In the genomic region with DNA sequence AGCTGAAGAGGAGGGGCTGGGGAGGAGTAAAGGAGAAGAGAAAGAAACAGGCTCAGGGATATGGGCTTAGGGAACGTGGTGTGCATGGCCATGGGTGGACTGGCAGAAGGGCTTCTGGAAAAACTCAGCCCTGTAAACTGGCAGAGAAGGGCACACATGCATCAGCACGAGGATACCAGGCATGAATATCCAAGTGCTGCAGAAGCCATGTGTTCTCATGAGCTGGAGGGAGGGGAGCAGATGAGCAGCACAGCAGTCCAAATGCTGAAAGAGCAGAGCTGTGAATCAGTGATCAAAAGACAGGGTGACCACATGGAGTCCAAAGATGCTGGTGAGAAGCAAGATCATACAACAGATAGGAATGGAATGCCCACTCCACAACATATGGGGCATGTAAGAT, we compare ENCODE assay signal across 21 cellular contexts.
DNase-seq lines count a peak whose midpoint lies in the region; ATAC-seq, FAIRE-seq and TF ChIP-seq lines count a peak whose summit lies in the region.
"Had no signal": no experiment of that assay in that cellular context is flagged by ENCODE, and none has a peak within 500 bp of the region (broad histone marks: within the 10 kb centered on the region; RNA-seq: fewer than 3 reads in every experiment).

No MANE protein-coding gene starts in this region.

- H3K4me3 Mint-ChIP-seq in activated CD4-positive, alpha-beta memory T cell treated with anti-CD3 and anti-CD28 coated beads, Interleukin-2, amount 10 ng/mL, durations not matched to agents 7 days and 5 days: no peak overlapping the region
- H3K4me3 Mint-ChIP-seq: T-helper 1 cell treated with Interleukin-12 subunit alpha and Interleukin-12 subunit beta and Interleukin-4 antibody, amounts not matched to agents 30 μg/mL and 1 μg/mL, for 36 hours had no signal

- H3K4me3 ChIP-seq in HepG2 (replicated peaks in 1 of 3; ENCODE audit: insufficient read depth in 1 of 3, low read depth in 2 of 3, low read length in 3 of 3) (no peak overlapping the region), right lobe of liver (no peak overlapping the region), esophagus muscularis mucosa (no peak overlapping the region), colonic mucosa (no peak overlapping the region)
- H3K4me3 ChIP-seq: A549, Peyer's patch had no signal

- POLR2A ChIA-PET in HepG2 (lab: Yijun Ruan, JAX): no interaction called here
- POLR2A ChIA-PET in activated CD4-positive, alpha-beta memory T cell treated with anti-CD3 and anti-CD28 coated beads, Interleukin-2, amount 10 ng/mL, durations not matched to agents 7 days and 5 days (lab: Charles Lee): no interaction called here

- 0% methylated on average over 2 of the region's 2 CpGs for WGBS in HepG2 (ENCODE audit: low lambda C conversion rate)
- 40% methylated on average over 2 of the region's 2 CpGs for WGBS in right lobe of liver (ENCODE audit: insufficient coverage, low coverage, low lambda C conversion rate, missing lambda C conversion rate)
- WGBS in esophagus muscularis mucosa: 86% methylated on average over 2 of the region's 2 CpGs

- H3K4me1 Mint-ChIP-seq in activated CD4-positive, alpha-beta memory T cell treated with anti-CD3 and anti-CD28 coated beads, Interleukin-2, amount 10 ng/mL, durations not matched to agents 7 days and 5 days: no peaks in the 10 kb centered on the region

- TF ChIP-seq CTCF in HepG2 (CRISPR knock-in tag; IDR thresholded peaks at IDR 0.05) (no peak), right lobe of liver (IDR thresholded peaks at IDR 0.05) (no peak), esophagus muscularis mucosa (IDR thresholded peaks at IDR 0.05) (no peak), colonic mucosa (IDR thresholded peaks at IDR 0.05) (no peak)

- H3K36me3 ChIP-seq in HepG2 (replicated peaks in 1 of 2; ENCODE audit: control insufficient read depth in 1 of 2, insufficient read depth in 2 of 2, low read length in 2 of 2) (no peaks in the 10 kb centered on the region), right lobe of liver (no peaks in the 10 kb centered on the region), esophagus muscularis mucosa (no peaks in the 10 kb centered on the region), colonic mucosa (no peaks in the 10 kb centered on the region)
- H3K36me3 ChIP-seq: Peyer's patch had no signal

- intact Hi-C loops in HepG2 (cut with micrococcal nuclease; ENCODE audit: unreplicated experiment) (no loop called here), right lobe of liver (cut with DNase I) (no loop called here), esophagus muscularis mucosa (cut with DNase I) (no loop called here), colonic mucosa (cut with DNase I) (no loop called here)

- H3K27me3 Mint-ChIP-seq in activated CD4-positive, alpha-beta memory T cell treated with anti-CD3 and anti-CD28 coated beads, Interleukin-2, amount 10 ng/mL, durations not matched to agents 7 days and 5 days: no peaks in the 10 kb centered on the region

- ATAC-seq in HepG2 (no peak), right lobe of liver (no peak), HG03571 (IDR thresholded peaks at IDR 0.05; ENCODE audit: unreplicated experiment) (no peak)
- ATAC-seq: A549, HCT116 had no signal

- H3K27me3 ChIP-seq in HepG2 (ENCODE audit: control insufficient read depth in 1 of 2, insufficient read depth in 2 of 2, low read length in 2 of 2) (no peaks in the 10 kb centered on the region; a peak in 1 of 5 replicates), right lobe of liver (no peaks in the 10 kb centered on the region), esophagus muscularis mucosa (no peaks in the 10 kb centered on the region), colonic mucosa (no peaks in the 10 kb centered on the region)
- H3K27me3 ChIP-seq: Peyer's patch had no signal

- H3K36me3 Mint-ChIP-seq in activated CD4-positive, alpha-beta memory T cell treated with anti-CD3 and anti-CD28 coated beads, Interleukin-2, amount 10 ng/mL, durations not matched to agents 7 days and 5 days (ENCODE audit: low read depth): no peaks in the 10 kb centered on the region

- H3K4me2 ChIP-seq in HepG2 (ENCODE audit: low read depth, low read length): no peak overlapping the region
- H3K4me2 ChIP-seq: A549 had no signal

- H3K27ac ChIP-seq in HepG2 (ENCODE audit: extremely low read length, insufficient read depth, low read length) (no peak overlapping the region), right lobe of liver (no peak overlapping the region), esophagus muscularis mucosa (replicated peaks in 1 of 4) (no peak overlapping the region), colonic mucosa (no peak overlapping the region)
- H3K27ac ChIP-seq: A549, C4-2B, Peyer's patch had no signal

- in situ Hi-C loops in HepG2 (cut with HindIII; ENCODE audit: extremely low pct_ligation_motif_present, low pct_unique_long_range_greater_than_20kb): no loop called here

- DNase-seq in HepG2 (ENCODE audit: low spot score): no peak
- DNase-seq in right lobe of liver: no peak
- DNase-seq in HTR-8/SVneo (ENCODE audit: insufficient read length, low spot score): no peak
- peak; percentile 55 for DNase-seq in esophagus muscularis mucosa (ENCODE audit: extremely low spot score)
- peak; percentile 15 for DNase-seq in renal cortical epithelial cell (ENCODE audit: low read depth)
- no peak for DNase-seq in activated CD4-positive, alpha-beta memory T cell treated with anti-CD3 and anti-CD28 coated beads, Interleukin-2, amount 10 ng/mL, durations not matched to agents 7 days and 5 days
- DNase-seq in colonic mucosa: no peak
- DNase-seq: DMS79, KBM-7, NCI-H1105, NCI-H1694, NCI-H2081 treated with DMSO at 0.1 percent for 48 hours, Peyer's patch, SHP77 had no signal

- no peaks in the 10 kb centered on the region for H3K79me2 ChIP-seq in HepG2 (ENCODE audit: insufficient read depth, low read length)

- no peak for FAIRE-seq in HepG2 (lab: Jason Lieb, UNC)
- FAIRE-seq in HTR-8/SVneo (lab: Jason Lieb, UNC): peak; percentile 86
- FAIRE-seq: A549, D721Med, G401.6 had no signal

- no peak for TF ChIP-seq POLR2A in HepG2 (IDR thresholded peaks at IDR 0.05; ENCODE audit: insufficient read depth in 1 of 2, low read depth in 2 of 2, low read length in 2 of 2)
- TF ChIP-seq POLR2A in right lobe of liver (IDR thresholded peaks at IDR 0.05): no peak
- no peak for TF ChIP-seq POLR2A in esophagus muscularis mucosa (IDR thresholded peaks at IDR 0.05; ENCODE audit: low read depth)

- no peaks in the 10 kb centered on the region for H4K20me1 ChIP-seq in HepG2 (ENCODE audit: insufficient read depth, low read length)

- H3K4me1 ChIP-seq in HepG2 (ENCODE audit: insufficient read depth, low read length): no peaks in the 10 kb centered on the region
- no peaks in the 10 kb centered on the region for H3K4me1 ChIP-seq in right lobe of liver
- no peaks in the 10 kb centered on the region for H3K4me1 ChIP-seq in esophagus muscularis mucosa
- no peaks in the 10 kb centered on the region for H3K4me1 ChIP-seq in colonic mucosa
- H3K4me1 ChIP-seq: A549, Peyer's patch had no signal

- no peak for TF ChIP-seq RAD21 in HepG2 (CRISPR knock-in tag; IDR thresholded peaks at IDR 0.05)

- TF ChIP-seq EP300 in HepG2 (IDR thresholded peaks at IDR 0.05; ENCODE audit: low read depth in 2 of 2, low read length in 2 of 2) (no peak), HepG2 (CRISPR knock-in tag; IDR thresholded peaks at IDR 0.05; ENCODE audit: borderline replicate concordance) (no peak), esophagus muscularis mucosa (IDR thresholded peaks at IDR 0.05) (no peak)

- H3K9me3 Mint-ChIP-seq in activated CD4-positive, alpha-beta memory T cell treated with anti-CD3 and anti-CD28 coated beads, Interleukin-2, amount 10 ng/mL, durations not matched to agents 7 days and 5 days: peaks cover 16% of the 10 kb centered on the region

- CTCF ChIA-PET in HepG2 (lab: Yijun Ruan, JAX; ENCODE audit: low intra/inter-chr PET ratio, low total read pairs): no interaction called here
- CTCF ChIA-PET in activated CD4-positive, alpha-beta memory T cell treated with anti-CD3 and anti-CD28 coated beads, Interleukin-2, amount 10 ng/mL, durations not matched to agents 7 days and 5 days (lab: Charles Lee): no interaction called here

- H3K27ac Mint-ChIP-seq in activated CD4-positive, alpha-beta memory T cell treated with anti-CD3 and anti-CD28 coated beads, Interleukin-2, amount 10 ng/mL, durations not matched to agents 7 days and 5 days: no peak overlapping the region
- H3K27ac Mint-ChIP-seq: T-helper 1 cell treated with Interleukin-12 subunit alpha and Interleukin-12 subunit beta and Interleukin-4 antibody, amounts not matched to agents 30 μg/mL and 1 μg/mL, for 36 hours had no signal

- peaks cover 30% of the 10 kb centered on the region for H3K9me3 ChIP-seq in HepG2 (ENCODE audit: low read length)
- H3K9me3 ChIP-seq in right lobe of liver: peaks cover 0 to 8% (median 0%) of the 10 kb centered on the region in 4 donors
- peaks cover 0 to 21% (median 16%) of the 10 kb centered on the region in 4 donors for H3K9me3 ChIP-seq in esophagus muscularis mucosa
- no peaks in the 10 kb centered on the region for H3K9me3 ChIP-seq in colonic mucosa
- H3K9me3 ChIP-seq: A549 had no signal

- BruUV-seq in HepG2 (replicated peaks; lab: Mats Ljungman, UMichigan): no TSS peak

- H3K9ac ChIP-seq in HepG2 (ENCODE audit: insufficient read depth, low read depth, low read length) (no peak overlapping the region), colonic mucosa (ENCODE audit: low read depth in 2 of 2, low read length in 2 of 2) (no peak overlapping the region)

- H2AFZ ChIP-seq in HepG2 (ENCODE audit: low read length): no peak overlapping the region

TF ChIP-seq in HepG2, 621 proteins besides CTCF, POLR2A, EP300 and RAD21:
- TF ChIP-seq, protein P1, sequence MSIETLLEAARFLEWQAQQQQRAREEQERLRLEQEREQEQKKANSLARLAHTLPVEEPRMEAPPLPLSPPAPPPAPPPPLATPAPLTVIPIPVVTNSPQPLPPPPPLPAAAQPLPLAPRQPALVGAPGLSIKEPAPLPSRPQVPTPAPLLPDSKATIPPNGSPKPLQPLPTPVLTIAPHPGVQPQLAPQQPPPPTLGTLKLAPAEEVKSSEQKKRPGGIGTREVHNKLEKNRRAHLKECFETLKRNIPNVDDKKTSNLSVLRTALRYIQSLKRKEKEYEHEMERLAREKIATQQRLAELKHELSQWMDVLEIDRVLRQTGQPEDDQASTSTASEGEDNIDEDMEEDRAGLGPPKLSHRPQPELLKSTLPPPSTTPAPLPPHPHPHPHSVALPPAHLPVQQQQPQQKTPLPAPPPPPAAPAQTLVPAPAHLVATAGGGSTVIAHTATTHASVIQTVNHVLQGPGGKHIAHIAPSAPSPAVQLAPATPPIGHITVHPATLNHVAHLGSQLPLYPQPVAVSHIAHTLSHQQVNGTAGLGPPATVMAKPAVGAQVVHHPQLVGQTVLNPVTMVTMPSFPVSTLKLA (IDR thresholded peaks at IDR 0.05): peak; percentile 85
- TF ChIP-seq ZNF556 (CRISPR knock-in tag; IDR thresholded peaks at IDR 0.05; ENCODE audit: borderline replicate concordance) (no peak), HES4 (CRISPR knock-in tag; IDR thresholded peaks at IDR 0.05; ENCODE audit: borderline replicate concordance) (no peak), STAG1 (CRISPR knock-in tag; IDR thresholded peaks at IDR 0.05) (no peak)

Comparison
In these comparisons a context has a peak if more than half of its experiments do, and no peak if none do; other contexts are left out.
1. DNase-seq: peak in esophagus muscularis mucosa (single experiment) and renal cortical epithelial cell (single experiment); none in HepG2 (single experiment), right lobe of liver (0 of 3), HTR-8/SVneo (single experiment), activated CD4-positive, alpha-beta memory T cell treated with anti-CD3 and anti-CD28 coated beads, Interleukin-2, amount 10 ng/mL, durations not matched to agents 7 days and 5 days (single experiment) and colonic mucosa (single experiment).